Comparison of ENCODE assay signal across 17 cellular contexts in the genomic region with DNA sequence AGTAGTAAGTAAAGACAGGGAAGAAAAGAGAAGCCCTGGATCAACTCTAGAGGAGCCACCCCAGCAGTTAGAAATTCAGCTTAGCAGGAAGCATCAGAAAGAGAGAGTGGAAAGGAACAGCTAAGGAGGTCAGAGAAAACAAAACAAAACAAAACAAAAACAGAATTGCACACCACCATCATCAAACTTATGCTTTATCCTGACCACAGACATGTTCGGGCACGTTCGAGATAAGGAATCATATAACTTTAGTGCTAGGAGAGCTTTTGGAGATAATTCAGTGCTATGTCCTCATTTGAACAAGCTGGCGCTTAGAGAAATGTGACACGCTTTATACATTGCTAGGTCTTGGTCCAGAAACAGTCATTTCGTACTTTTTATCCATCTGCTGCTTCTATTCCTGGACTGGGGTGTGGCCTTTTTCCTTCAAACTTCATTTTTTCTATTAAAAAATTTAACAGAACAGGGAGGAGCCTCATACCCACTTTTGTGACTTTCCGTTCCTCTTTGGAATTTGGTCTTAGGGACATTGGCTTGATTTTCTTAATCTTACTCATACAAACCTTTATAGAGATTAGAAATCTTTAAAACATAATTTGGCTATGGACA.
A peak's percentile ranks its signal among the peaks of the same experiment; 100 is the strongest.
DNase-seq lines count a peak whose midpoint lies in the region; ATAC-seq, FAIRE-seq and TF ChIP-seq lines count a peak whose summit lies in the region.
"Had no signal": no experiment of that assay in that cellular context is flagged by ENCODE, and none has a peak within 500 bp of the region (broad histone marks: within the 10 kb centered on the region; RNA-seq: fewer than 3 reads in every experiment).

No MANE protein-coding gene starts in this region.

- H3K4me1 Mint-ChIP-seq in activated CD8-positive, alpha-beta T cell treated with anti-CD3 and anti-CD28 coated beads for 36 hours (ENCODE audit: low read depth): peaks cover 14% of the 10 kb centered on the region
- H3K4me1 Mint-ChIP-seq: WTC11 had no signal

- H3K27ac ChIP-seq in IMR-90 (ENCODE audit: insufficient read depth, low read length) (no peak overlapping the region), endothelial cell of umbilical vein (ENCODE audit: insufficient read depth, low read depth, low read length) (no peak overlapping the region), osteoblast (ENCODE audit: low read depth, low read length) (no peak overlapping the region)
- H3K27ac ChIP-seq: neutrophil had no signal

- peak overlapping the region; percentile 82 for H2BK20ac ChIP-seq in IMR-90 (ENCODE audit: low read depth, low read length)

- 82% methylated on average over 2 of the region's 7 CpGs; no CpG with 5 or more reads in 1 of the 2 experiments for WGBS in IMR-90 (ENCODE audit: extremely low coverage in 2 of 2, insufficient read length in 1 of 2), 2 experiments

- peak overlapping the region; percentile 31; the same call in 1 of the 2 replicates for H4K91ac ChIP-seq in IMR-90 (ENCODE audit: insufficient read depth, low read depth, low read length)

- H3K9ac ChIP-seq in IMR-90 (ENCODE audit: low read depth, low read length) (no peak overlapping the region), endothelial cell of umbilical vein (replicated peaks; ENCODE audit: extremely low read depth, insufficient read depth, low read length) (no peak overlapping the region)

- H4K8ac ChIP-seq in IMR-90 (ENCODE audit: low read depth in 2 of 2, low read length in 2 of 2): peak overlapping the region; percentile 56 to 66; a peak in 3 of 4 replicates

- no peaks in the 10 kb centered on the region for H3K79me1 ChIP-seq in IMR-90 (ENCODE audit: low read depth in 1 of 2, low read length in 2 of 2)

- H3K23ac ChIP-seq in IMR-90 (ENCODE audit: low read depth, low read length): no peak overlapping the region

- H3K9me3 ChIP-seq in IMR-90 (ENCODE audit: control insufficient read depth, insufficient read depth, low read length): no peaks in the 10 kb centered on the region
- H3K9me3 ChIP-seq in endothelial cell of umbilical vein (replicated peaks; ENCODE audit: control insufficient read depth, insufficient read depth, low read length): no peaks in the 10 kb centered on the region
- no peaks in the 10 kb centered on the region for H3K9me3 ChIP-seq in osteoblast (ENCODE audit: low read depth, low read length)
- H3K9me3 ChIP-seq: neutrophil had no signal

- FAIRE-seq in endothelial cell of umbilical vein (lab: Jason Lieb, UNC): no peak
- FAIRE-seq: astrocyte, RCC 7860 had no signal

- ATAC-seq in IMR-90 (ENCODE audit: low read depth): no peak
- no peak for ATAC-seq in activated CD8-positive, alpha-beta T cell treated with anti-CD3 and anti-CD28 coated beads for 36 hours
- ATAC-seq: T-cell, WTC11 had no signal

- peak; percentile 57 for DNase-seq in CD1c-positive myeloid dendritic cell (ENCODE audit: extremely low spot score)
- no peak for DNase-seq in IMR-90
- DNase-seq in endothelial cell of umbilical vein (ENCODE audit: low read depth, low spot score): no peak
- DNase-seq in osteoblast (ENCODE audit: insufficient read length, low spot score, missing footprints): no peak
- no peak for DNase-seq in activated CD4-positive, alpha-beta T cell treated with anti-CD3 and anti-CD28 coated beads for 1 hour
- DNase-seq in activated CD8-positive, alpha-beta T cell treated with anti-CD3 and anti-CD28 coated beads for 36 hours: no peak
- no peak for DNase-seq in AG20443 (ENCODE audit: low spot score)
- no peak for DNase-seq in NCI-H1436 treated with DMSO at 0.1 percent for 48 hours (lab: John Stamatoyannopoulos, UW)
- DNase-seq: activated effector memory CD4-positive, alpha-beta T cell treated with anti-CD3 and anti-CD28 coated beads, Interleukin-2, amount 50 U/mL, for 16 hours; cortex of kidney; DMS153; stimulated activated CD4-positive, alpha-beta T cell treated with anti-CD3 and anti-CD28 coated beads, Interleukin-2, amount 100 ng/mL, for 48 hours; T-cell had no signal

- H4K5ac ChIP-seq in IMR-90 (ENCODE audit: low read depth, low read length): peak overlapping the region; percentile 85; the same call in 1 of the 2 replicates

- dilution Hi-C loops in IMR-90 (cut with HindIII; ENCODE audit: low sequenced_read_pairs, unreplicated experiment): no loop called here
- dilution Hi-C loops in endothelial cell of umbilical vein (cut with MboI; ENCODE audit: extremely low pct_ligation_motif_present, low sequenced_read_pairs): no loop called here

- H3K9me1 ChIP-seq in IMR-90 (ENCODE audit: insufficient read depth, low read length) (0 out of 2 replicates have a peak, but pooled peaks cover 3% of the 10 kb centered on the region), endothelial cell of umbilical vein (replicated peaks; ENCODE audit: control insufficient read depth, extremely low read depth, insufficient read depth, low read length) (no peaks in the 10 kb centered on the region)

- no peaks in the 10 kb centered on the region for H3K36me3 ChIP-seq in IMR-90 (ENCODE audit: control insufficient read depth, insufficient read depth, low read length)
- no peaks in the 10 kb centered on the region for H3K36me3 ChIP-seq in endothelial cell of umbilical vein (ENCODE audit: control insufficient read depth in 2 of 2, extremely low read depth in 1 of 2, insufficient read depth in 2 of 2, low read length in 2 of 2)
- no peaks in the 10 kb centered on the region for H3K36me3 ChIP-seq in osteoblast (ENCODE audit: insufficient read depth, low read length)
- H3K36me3 ChIP-seq: neutrophil had no signal

- no peaks in the 10 kb centered on the region for H3K27me3 ChIP-seq in IMR-90 (ENCODE audit: control insufficient read depth, insufficient read depth, low read length)
- peaks cover 0 to 3% of the 10 kb centered on the region in 2 experiments for H3K27me3 ChIP-seq in endothelial cell of umbilical vein (ENCODE audit: control insufficient read depth in 2 of 2, insufficient read depth in 2 of 2, low read length in 2 of 2)
- no peaks in the 10 kb centered on the region for H3K27me3 ChIP-seq in osteoblast (ENCODE audit: insufficient read depth, low read length)
- H3K27me3 ChIP-seq: neutrophil had no signal

- H3K4me1 ChIP-seq in IMR-90 (ENCODE audit: control insufficient read depth, insufficient read depth, low read length) (peaks cover 10% of the 10 kb centered on the region), endothelial cell of umbilical vein (ENCODE audit: control insufficient read depth, extremely low read depth, insufficient read depth, low read length) (peaks cover 4% of the 10 kb centered on the region), osteoblast (ENCODE audit: insufficient read depth, low read length) (peaks cover 11% of the 10 kb centered on the region)

- 0 out of 3 replicates have a peak overlapping the region, but pooled peaks have one; percentile 8 for H2BK15ac ChIP-seq in IMR-90 (ENCODE audit: low read depth, low read length)

- H2BK5ac ChIP-seq in IMR-90 (ENCODE audit: low read depth, low read length, poor library complexity, severe bottlenecking): peak overlapping the region; percentile 32

- no peaks in the 10 kb centered on the region for H4K20me1 ChIP-seq in IMR-90 (ENCODE audit: insufficient read depth, low read length)
- H4K20me1 ChIP-seq in endothelial cell of umbilical vein (replicated peaks; ENCODE audit: control insufficient read depth, extremely low read depth, insufficient read depth, low read length): no peaks in the 10 kb centered on the region
- H4K20me1 ChIP-seq in osteoblast (ENCODE audit: insufficient read depth, low read length): no peaks in the 10 kb centered on the region

- intact Hi-C loops in IMR-90 (cut with micrococcal nuclease): loop anchor here (10.0 kb wide), 1 partner anchor 249 kb away; the partner anchor contains the start of gene EPS8
- intact Hi-C loops in endothelial cell of umbilical vein (cut with micrococcal nuclease): no loop called here
- intact Hi-C loops in activated CD8-positive, alpha-beta T cell treated with anti-CD3 and anti-CD28 coated beads for 36 hours (cut with micrococcal nuclease): loop anchor here (10.0 kb wide), 1 partner anchor 159 kb away; no protein-coding TSS in a partner anchor

- H3K4me3 ChIP-seq in IMR-90 (ENCODE audit: insufficient read depth, low read depth, low read length): no peak overlapping the region
- no peak overlapping the region for H3K4me3 ChIP-seq in endothelial cell of umbilical vein (replicated peaks in 1 of 3; ENCODE audit: insufficient read depth in 1 of 3, low read depth in 1 of 3, low read length in 3 of 3)
- H3K4me3 ChIP-seq in osteoblast (ENCODE audit: insufficient read depth, low read length): no peak overlapping the region

- POLR2A ChIA-PET in IMR-90 (lab: Charles Lee; ENCODE audit: unreplicated experiment) (interaction anchor here (0.7 kb wide), 1 partner anchor 252 kb away, joined by 3 read pairs; no protein-coding TSS in a partner anchor), endothelial cell of umbilical vein (lab: Charles Lee) (no interaction called here)
- POLR2A ChIA-PET in activated CD8-positive, alpha-beta T cell treated with anti-CD3 and anti-CD28 coated beads for 36 hours (lab: Charles Lee): interaction anchor here (0.5 to 2.1 kb wide), 4 partner anchors 10 to 366 kb away, joined by 3 to 8 read pairs (median 5); no protein-coding TSS in a partner anchor

- H3K18ac ChIP-seq in IMR-90 (ENCODE audit: low read depth, low read length): peak overlapping the region; percentile 61; the same call in 1 of the 2 replicates

- no peak overlapping the region for H3K27ac Mint-ChIP-seq in activated CD8-positive, alpha-beta T cell treated with anti-CD3 and anti-CD28 coated beads for 36 hours
- H3K27ac Mint-ChIP-seq: T-cell, WTC11 had no signal

- TF ChIP-seq RAD21 in IMR-90 (IDR thresholded peaks at IDR 0.05; ENCODE audit: low read length): no peak

- H3K27me3 Mint-ChIP-seq in activated CD8-positive, alpha-beta T cell treated with anti-CD3 and anti-CD28 coated beads for 36 hours: no peaks in the 10 kb centered on the region
- H3K27me3 Mint-ChIP-seq: T-cell had no signal

- in situ Hi-C loops in IMR-90 (cut with MboI; ENCODE audit: low sequenced_read_pairs): loop anchor here (10.0 kb wide), 1 partner anchor 329 kb away; no protein-coding TSS in a partner anchor

- H3K4me2 ChIP-seq in IMR-90 (ENCODE audit: low read depth, low read length) (no peak overlapping the region), endothelial cell of umbilical vein (ENCODE audit: insufficient read depth, low read length) (no peak overlapping the region), osteoblast (ENCODE audit: insufficient read depth, low read length) (no peak overlapping the region)

- peak overlapping the region; percentile 14; the same call in 1 of the 2 replicates for H3K4ac ChIP-seq in IMR-90 (ENCODE audit: low read depth, low read length)

- TF ChIP-seq CTCF in IMR-90 (conservative IDR thresholded peaks at IDR 0.05; ENCODE audit: low read depth, low read length) (no peak), endothelial cell of umbilical vein (IDR thresholded peaks at IDR 0.05; ENCODE audit: extremely low read depth in 1 of 2, insufficient read depth in 1 of 2, low read depth in 1 of 2, low read length in 2 of 2) (no peak), osteoblast (IDR thresholded peaks at IDR 0.05; ENCODE audit: extremely low read depth, low read depth, low read length) (no peak)
- no peak for TF ChIP-seq CTCF in activated CD8-positive, alpha-beta T cell treated with anti-CD3 and anti-CD28 coated beads for 36 hours (IDR thresholded peaks at IDR 0.05)

- no peak overlapping the region for H3K56ac ChIP-seq in IMR-90 (ENCODE audit: extremely low read depth, insufficient read depth, low read length)

- TF ChIP-seq POLR2A in IMR-90 (IDR thresholded peaks at IDR 0.05; ENCODE audit: low read depth, low read length): no peak
- no peak for TF ChIP-seq POLR2A in endothelial cell of umbilical vein (IDR thresholded peaks at IDR 0.05; ENCODE audit: low read depth, low read length)

- H2BK120ac ChIP-seq in IMR-90 (ENCODE audit: low read depth, low read length): peak overlapping the region; percentile 45; the same call in 1 of the 2 replicates

- no peak overlapping the region for H2AK9ac ChIP-seq in IMR-90 (replicated peaks; ENCODE audit: low read depth, low read length, poor library complexity)

- H3K79me2 ChIP-seq in endothelial cell of umbilical vein (ENCODE audit: control insufficient read depth, insufficient read depth, low read length) (no peaks in the 10 kb centered on the region), osteoblast (ENCODE audit: insufficient read depth, low read length) (no peaks in the 10 kb centered on the region)

- H2AFZ ChIP-seq in IMR-90 (replicated peaks; ENCODE audit: low read length, poor library complexity): no peak overlapping the region
- H2AFZ ChIP-seq in endothelial cell of umbilical vein (ENCODE audit: low read depth, low read length): peak overlapping the region; percentile 4
- H2AFZ ChIP-seq in osteoblast (ENCODE audit: low read length): peak overlapping the region; percentile 59

- H2AK5ac ChIP-seq in IMR-90 (ENCODE audit: low read depth, low read length): no peak overlapping the region

- H3K14ac ChIP-seq in IMR-90 (replicated peaks; ENCODE audit: low read depth, low read length): peak overlapping the region; percentile 34; the same call in 1 of the 2 replicates

- H3K9me3 Mint-ChIP-seq in activated CD8-positive, alpha-beta T cell treated with anti-CD3 and anti-CD28 coated beads for 36 hours: peaks cover 3% of the 10 kb centered on the region
- H3K9me3 Mint-ChIP-seq: T-cell, WTC11 had no signal

- CTCF ChIA-PET in IMR-90 (lab: Yijun Ruan, JAX) (interaction anchor here (0.8 to 1.6 kb wide), 3 partner anchors 11 to 55 kb away, joined by 3 to 9 read pairs (median 4); no protein-coding TSS in a partner anchor), endothelial cell of umbilical vein (lab: Charles Lee) (interaction anchor here (0.7 to 7.0 kb wide), 9 partner anchors 10 to 339 kb away, joined by 3 to 202 read pairs (median 3); partner anchors contain the start of gene RERG)
- CTCF ChIA-PET in activated CD8-positive, alpha-beta T cell treated with anti-CD3 and anti-CD28 coated beads for 36 hours (lab: Charles Lee): interaction anchor here (0.9 to 13.5 kb wide), 10 partner anchors 10 to 322 kb away, joined by 3 to 510 read pairs (median 5); no protein-coding TSS in a partner anchor

- peaks cover 2% of the 10 kb centered on the region for H3K36me3 Mint-ChIP-seq in activated CD8-positive, alpha-beta T cell treated with anti-CD3 and anti-CD28 coated beads for 36 hours (ENCODE audit: low read depth)
- H3K36me3 Mint-ChIP-seq: WTC11 had no signal

- no peak overlapping the region for H3K4me3 Mint-ChIP-seq in activated CD8-positive, alpha-beta T cell treated with anti-CD3 and anti-CD28 coated beads for 36 hours
- H3K4me3 Mint-ChIP-seq: T-cell, WTC11 had no signal

- BruUV-seq in IMR-90 (replicated peaks; lab: Mats Ljungman, UMichigan) (no TSS peak), endothelial cell of umbilical vein (replicated peaks; lab: Mats Ljungman, UMichigan) (no TSS peak)
